ENCODE assay signal across 8 cellular contexts in the genomic region with DNA sequence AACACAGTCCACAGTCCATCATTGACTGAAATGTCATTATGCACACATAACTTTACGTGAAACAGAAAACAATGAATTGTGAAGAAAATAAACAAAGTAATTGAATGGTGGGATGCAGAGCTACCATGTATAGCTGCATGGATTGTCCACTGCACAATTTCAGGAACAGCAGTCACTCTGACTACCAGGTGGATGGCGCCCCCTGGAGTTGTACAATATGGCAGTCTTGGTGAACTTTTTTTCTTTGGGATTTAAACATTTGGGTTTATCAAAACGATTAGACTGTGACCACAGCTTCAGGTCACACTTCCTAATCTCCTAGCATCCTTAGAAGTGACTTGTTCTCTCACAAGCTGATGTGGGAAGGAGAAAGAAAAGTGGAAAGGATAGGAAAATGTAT. TPM values are rescaled to one million over a fixed set of nuclear protein-coding genes. Genes with fewer than 3 reads are reported as not detected.
DNase-seq lines count a peak whose midpoint lies in the region; ATAC-seq, FAIRE-seq and TF ChIP-seq lines count a peak whose summit lies in the region.

No MANE protein-coding gene starts in this region.

- no peak overlapping the region for H3K27ac ChIP-seq in kidney (ENCODE audit: low read depth in 2 of 2, low read length in 2 of 2)

- H3K9me3 ChIP-seq in adipocyte (ENCODE audit: control insufficient read depth, low read length) (no peaks in the 10 kb centered on the region), kidney (ENCODE audit: control insufficient read depth in 1 of 2, low read length in 2 of 2) (no peaks in the 10 kb centered on the region)

- H3K4me3 ChIP-seq in adipocyte (ENCODE audit: low read length) (no peak overlapping the region), kidney (ENCODE audit: low read length in 2 of 2) (no peak overlapping the region)

- DNase-seq in EH (ENCODE audit: low read depth) (peak; percentile 48), adipocyte (ENCODE audit: low read depth) (peak; percentile 31), kidney (no peak), superior temporal gyrus (ENCODE audit: extremely low spot score) (peak; percentile 71), epidermal melanocyte (ENCODE audit: insufficient read length, low spot score) (no peak)
- no peak for DNase-seq in stimulated activated naive CD4-positive, alpha-beta T cell (lab: John Stamatoyannopoulos, UW)

- no peak for FAIRE-seq in kidney (lab: Jason Lieb, UNC)

- no peaks in the 10 kb centered on the region for H3K36me3 ChIP-seq in adipocyte (ENCODE audit: control insufficient read depth, insufficient read depth, low read length, severe bottlenecking)
- no peaks in the 10 kb centered on the region for H3K36me3 ChIP-seq in kidney (ENCODE audit: control insufficient read depth in 1 of 2, insufficient read depth in 2 of 2, low read length in 2 of 2)

- H3K4me1 ChIP-seq in adipocyte (ENCODE audit: control insufficient read depth, insufficient read depth, low read length) (peaks cover 10% of the 10 kb centered on the region), kidney (ENCODE audit: control insufficient read depth in 1 of 2, insufficient read depth in 1 of 2, low read depth in 1 of 2, low read length in 2 of 2) (no peaks in the 10 kb centered on the region)

- ATAC-seq in GM19452 (IDR thresholded peaks at IDR 0.05; ENCODE audit: unreplicated experiment) = no peak

- no peak overlapping the region for H3K9ac ChIP-seq in adipocyte (ENCODE audit: low read length)
- H3K9ac ChIP-seq in kidney (ENCODE audit: low read length in 2 of 2) = no peak overlapping the region

- intact Hi-C loops in kidney (cut with DNase I) = no loop called here

- H3K27me3 ChIP-seq in adipocyte (replicated peaks; ENCODE audit: control insufficient read depth, insufficient read depth, low read length) = no peaks in the 10 kb centered on the region

- TF ChIP-seq CTCF in LNCAP (IDR thresholded peaks at IDR 0.05) (peak; percentile 67), kidney (IDR thresholded peaks at IDR 0.05; ENCODE audit: borderline replicate concordance, extremely low read depth, insufficient read depth) (peak; percentile 39)

RNA-seq across cellular contexts. Expression of a gene that starts 48.9 kb away (rescaled TPM):
- 116 TPM for total RNA-seq in kidney
- polyA plus RNA-seq in kidney (ENCODE audit: insufficient read depth, low read depth, low replicate concordance) = 16.3 TPM

Comparison
In these comparisons a context has a peak if more than half of its experiments do, and no peak if none do; other contexts are left out.
1. DNase-seq: peak in EH (single experiment), adipocyte (single experiment) and superior temporal gyrus (single experiment); none in kidney (single experiment), stimulated activated naive CD4-positive, alpha-beta T cell (0 of 6) and epidermal melanocyte (single experiment).